In the genomic region with DNA sequence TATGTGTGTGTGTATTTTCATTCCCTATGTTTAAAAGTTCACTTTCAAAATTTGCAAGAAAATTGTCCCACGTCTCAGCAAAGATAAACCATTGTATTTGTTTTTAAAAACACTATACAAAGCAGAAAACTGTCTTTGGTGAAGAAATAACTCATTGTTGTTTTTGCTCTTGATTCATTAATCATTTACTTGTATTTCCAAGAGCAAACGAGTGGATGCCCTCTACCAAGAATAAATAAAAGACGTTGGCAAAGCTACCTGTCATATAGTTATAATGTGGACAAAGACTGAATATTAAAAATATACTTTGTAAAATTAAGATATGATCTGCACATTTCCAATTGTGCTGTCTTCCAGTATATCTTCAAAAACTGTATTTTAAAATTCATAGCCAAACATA, we compare ENCODE assay signal across 33 cellular contexts.
"Had no signal": no experiment of that assay in that cellular context is flagged by ENCODE, and none has a peak within 500 bp of the region (broad histone marks: within the 10 kb centered on the region; RNA-seq: fewer than 3 reads in every experiment).

No MANE protein-coding gene starts in this region.

- H3K9me3 Mint-ChIP-seq: activated B cell treated with CpG ODN at 0.5 μM for 24 hours; activated CD4-positive, alpha-beta memory T cell treated with anti-CD3 and anti-CD28 coated beads for 36 hours; activated CD4-positive, alpha-beta T cell treated with anti-CD3 and anti-CD28 coated beads, Interleukin-2, amount 10 ng/mL, durations not matched to agents 24 days and 14 days; activated CD8-positive, alpha-beta T cell treated with anti-CD3 and anti-CD28 coated beads for 36 hours; activated naive CD4-positive, alpha-beta T cell treated with anti-CD3 and anti-CD28 coated beads for 36 hours; activated naive CD4-positive, alpha-beta T cell treated with anti-CD3 and anti-CD28 coated beads, Interleukin-2, amount 50 U/mL, for 72 hours; activated naive CD8-positive, alpha-beta T cell treated with anti-CD3 and anti-CD28 coated beads for 36 hours; activated T-helper 1 cell treated with anti-CD3 and anti-CD28 coated beads, Interleukin-12 subunit alpha, Interleukin-12 subunit beta, Interleukin-2, Interleukin-4 antibody, amounts not matched to agents 30 ng/mL and 10 ng/mL and 1 ng/mL, durations not matched to agents 14 hours and 24 hours and 36 hours; activated T-helper 17 cell treated with anti-CD3 and anti-CD28 coated beads, Interleukin-2, amount 50 U/mL, for 72 hours; T-helper 1 cell treated with Interleukin-12 subunit alpha and Interleukin-12 subunit beta and Interleukin-4 antibody, amounts not matched to agents 30 μg/mL and 1 μg/mL, for 36 hours; T-helper 2 cell treated with Interferon-gamma antibody and Interleukin-4, amounts not matched to agents 5 μg/mL and 100 μg/mL, for 36 hours had no signal

- H3K27me3 Mint-ChIP-seq: activated B cell treated with CpG ODN at 0.5 μM for 24 hours; activated CD4-positive, alpha-beta memory T cell treated with anti-CD3 and anti-CD28 coated beads for 36 hours; activated CD4-positive, alpha-beta T cell treated with anti-CD3 and anti-CD28 coated beads, Interleukin-2, amount 10 ng/mL, durations not matched to agents 24 days and 14 days; activated CD8-positive, alpha-beta T cell treated with anti-CD3 and anti-CD28 coated beads for 36 hours; activated naive CD8-positive, alpha-beta T cell treated with anti-CD3 and anti-CD28 coated beads for 36 hours; activated T-helper 17 cell treated with anti-CD3 and anti-CD28 coated beads, Interleukin-2, amount 50 U/mL, for 72 hours had no signal

- H3K36me3 Mint-ChIP-seq: activated CD4-positive, alpha-beta memory T cell treated with anti-CD3 and anti-CD28 coated beads for 36 hours; activated naive CD4-positive, alpha-beta T cell treated with anti-CD3 and anti-CD28 coated beads, Interleukin-2, amount 50 U/mL, for 72 hours; activated naive CD8-positive, alpha-beta T cell treated with anti-CD3 and anti-CD28 coated beads for 36 hours had no signal

- H3K4me3 Mint-ChIP-seq: activated B cell treated with CpG ODN at 0.5 μM for 24 hours; activated CD4-positive, alpha-beta memory T cell treated with anti-CD3 and anti-CD28 coated beads for 36 hours; activated CD4-positive, alpha-beta T cell treated with anti-CD3 and anti-CD28 coated beads, Interleukin-2, amount 10 ng/mL, durations not matched to agents 24 days and 14 days; activated CD8-positive, alpha-beta T cell treated with anti-CD3 and anti-CD28 coated beads for 36 hours; activated naive CD4-positive, alpha-beta T cell treated with anti-CD3 and anti-CD28 coated beads for 36 hours; activated naive CD8-positive, alpha-beta T cell treated with anti-CD3 and anti-CD28 coated beads for 36 hours; activated T-cell treated with anti-CD3 and anti-CD28 coated beads, Interleukin-2, amount 50 U/mL, for 4 hours; activated T-cell treated with anti-CD3 and anti-CD28 coated beads, Interleukin-2, amount 50 U/mL, for 72 hours; activated T-helper 1 cell treated with anti-CD3 and anti-CD28 coated beads, Interleukin-12 subunit alpha, Interleukin-12 subunit beta, Interleukin-2, Interleukin-4 antibody, amounts not matched to agents 30 ng/mL and 10 ng/mL and 1 ng/mL, durations not matched to agents 14 hours and 24 hours and 36 hours; activated T-helper 17 cell treated with anti-CD3 and anti-CD28 coated beads, Interleukin-2, amount 50 U/mL, for 72 hours; T-helper 1 cell treated with Interleukin-12 subunit alpha and Interleukin-12 subunit beta and Interleukin-4 antibody, amounts not matched to agents 30 μg/mL and 1 μg/mL, for 36 hours; T-helper 2 cell treated with Interferon-gamma antibody and Interleukin-4, amounts not matched to agents 5 μg/mL and 100 μg/mL, for 36 hours had no signal

- H3K27ac Mint-ChIP-seq: activated B cell treated with CpG ODN at 0.5 μM for 24 hours; activated CD4-positive, alpha-beta memory T cell treated with anti-CD3 and anti-CD28 coated beads for 36 hours; activated CD4-positive, alpha-beta T cell treated with anti-CD3 and anti-CD28 coated beads, Interleukin-2, amount 10 ng/mL, durations not matched to agents 24 days and 14 days; activated CD8-positive, alpha-beta T cell treated with anti-CD3 and anti-CD28 coated beads for 36 hours; activated naive CD4-positive, alpha-beta T cell treated with anti-CD3 and anti-CD28 coated beads for 36 hours; activated naive CD4-positive, alpha-beta T cell treated with anti-CD3 and anti-CD28 coated beads, Interleukin-2, amount 50 U/mL, for 72 hours; activated naive CD8-positive, alpha-beta T cell treated with anti-CD3 and anti-CD28 coated beads for 36 hours; activated T-cell treated with anti-CD3 and anti-CD28 coated beads, Interleukin-2, amount 50 U/mL, for 72 hours; activated T-helper 1 cell treated with anti-CD3 and anti-CD28 coated beads, Interleukin-12 subunit alpha, Interleukin-12 subunit beta, Interleukin-2, Interleukin-4 antibody, amounts not matched to agents 30 ng/mL and 10 ng/mL and 1 ng/mL, durations not matched to agents 14 hours and 24 hours and 36 hours; activated T-helper 17 cell treated with anti-CD3 and anti-CD28 coated beads, Interleukin-2, amount 50 U/mL, for 72 hours; T-helper 1 cell treated with Interleukin-12 subunit alpha and Interleukin-12 subunit beta and Interleukin-4 antibody, amounts not matched to agents 30 μg/mL and 1 μg/mL, for 36 hours; T-helper 2 cell treated with Interferon-gamma antibody and Interleukin-4, amounts not matched to agents 5 μg/mL and 100 μg/mL, for 36 hours had no signal

- DNase-seq: activated B cell treated with CpG ODN at 0.5 μM for 24 hours; activated CD4-positive, alpha-beta memory T cell treated with anti-CD3 and anti-CD28 coated beads for 36 hours; activated CD4-positive, alpha-beta T cell treated with anti-CD3 and anti-CD28 coated beads for 4 hours; activated CD4-positive, alpha-beta T cell treated with anti-CD3 and anti-CD28 coated beads, Interleukin-2, amount 10 ng/mL, durations not matched to agents 24 days and 14 days; activated CD4-positive, alpha-beta T cell treated with anti-CD3 and anti-CD28 coated beads, Interleukin-2, amount 50 U/mL, for 1 hour; activated CD4-positive, alpha-beta T cell treated with anti-CD3 and anti-CD28 coated beads, Interleukin-2, amount 50 U/mL, for 4 hours; activated CD4-positive, CD25-positive, alpha-beta regulatory T cell treated with anti-CD3 and anti-CD28 coated beads, Interleukin-2, amount 50 U/mL, for 72 hours; activated CD8-positive, alpha-beta memory T cell treated with anti-CD3 and anti-CD28 coated beads, Interleukin-2, amount 50 U/mL, for 4 hours; activated CD8-positive, alpha-beta T cell treated with anti-CD3 and anti-CD28 coated beads for 36 hours; activated effector memory CD4-positive, alpha-beta T cell treated with anti-CD3 and anti-CD28 coated beads, Interleukin-2, amount 50 U/mL, for 16 hours; activated gamma-delta T cell treated with Interleukin-2 at 50 U/mL for 16 hours; activated naive CD4-positive, alpha-beta T cell; activated naive CD4-positive, alpha-beta T cell treated with anti-CD3 and anti-CD28 coated beads for 36 hours; activated naive CD4-positive, alpha-beta T cell treated with anti-CD3 and anti-CD28 coated beads, Interleukin-2, amount 50 U/mL, for 16 hours; activated naive CD8-positive, alpha-beta T cell treated with anti-CD3 and anti-CD28 coated beads for 36 hours; activated T-cell treated with anti-CD3 and anti-CD28 coated beads for 4 hours; activated T-cell treated with anti-CD3 and anti-CD28 coated beads, Interleukin-2, amount 50 U/mL, for 1 hour; activated T-cell treated with anti-CD3 and anti-CD28 coated beads, Interleukin-2, amount 50 U/mL, for 4 hours; activated T-cell treated with anti-CD3 and anti-CD28 coated beads, Interleukin-2, amount 50 U/mL, for 72 hours; adrenal gland; amniotic stem cell; aorta; body of pancreas; brain microvascular endothelial cell; central memory CD4-positive, alpha-beta T cell; T-helper 1 cell; T-helper 2 cell; T-helper 9 cell had no signal

- H3K4me1 Mint-ChIP-seq: activated B cell treated with CpG ODN at 0.5 μM for 24 hours; activated CD4-positive, alpha-beta T cell treated with anti-CD3 and anti-CD28 coated beads, Interleukin-2, amount 10 ng/mL, durations not matched to agents 24 days and 14 days; activated naive CD8-positive, alpha-beta T cell treated with anti-CD3 and anti-CD28 coated beads for 36 hours; activated T-helper 17 cell treated with anti-CD3 and anti-CD28 coated beads, Interleukin-2, amount 50 U/mL, for 72 hours had no signal
